ENCODE assay signal across 18 cellular contexts in genomic region chr6:44811456-44811855, GRCh38.
A peak's percentile ranks its signal among the peaks of the same experiment; 100 is the strongest.
DNase-seq lines count a peak whose midpoint lies in the region; ATAC-seq and TF ChIP-seq lines count a peak whose summit lies in the region.
"Had no signal": no experiment of that assay in that cellular context is flagged by ENCODE, and none has a peak within 500 bp of the region (broad histone marks: within the 10 kb centered on the region; RNA-seq: fewer than 3 reads in every experiment).

No MANE protein-coding gene starts in this region.

- intact Hi-C loops in activated CD4-positive, alpha-beta T cell treated with anti-CD3 and anti-CD28 coated beads, Interleukin-2, amount 10 ng/mL, durations not matched to agents 24 days and 14 days (cut with micrococcal nuclease) = no loop called here
- intact Hi-C loops in mammary epithelial cell (cut with micrococcal nuclease) (no loop called here), MCF 10A (cut with micrococcal nuclease) (no loop called here)

- H3K9me3 ChIP-seq in mammary epithelial cell (replicated peaks; ENCODE audit: insufficient read depth, low read length) = no peaks in the 10 kb centered on the region
- H3K9me3 ChIP-seq: BLaER1, HAP-1 had no signal

- no peak overlapping the region for H3K27ac Mint-ChIP-seq in activated CD4-positive, alpha-beta T cell treated with anti-CD3 and anti-CD28 coated beads, Interleukin-2, amount 10 ng/mL, durations not matched to agents 24 days and 14 days
- H3K27ac Mint-ChIP-seq in MCF 10A (ENCODE audit: low read depth, unreplicated experiment) = no peak overlapping the region
- H3K27ac Mint-ChIP-seq: IgD-negative memory B cell had no signal

- H2AFZ ChIP-seq in mammary epithelial cell (ENCODE audit: low read depth, low read length) = no peak overlapping the region
- H2AFZ ChIP-seq: GM23248 had no signal

- H3K9me3 Mint-ChIP-seq in activated CD4-positive, alpha-beta T cell treated with anti-CD3 and anti-CD28 coated beads, Interleukin-2, amount 10 ng/mL, durations not matched to agents 24 days and 14 days = peaks cover 10% of the 10 kb centered on the region
- no peaks in the 10 kb centered on the region for H3K9me3 Mint-ChIP-seq in MCF 10A (ENCODE audit: unreplicated experiment)
- H3K9me3 Mint-ChIP-seq: CD8-positive, alpha-beta T cell; IgD-negative memory B cell had no signal

- dilution Hi-C loops in mammary epithelial cell (cut with HindIII; ENCODE audit: low sequenced_read_pairs) = no loop called here

- H3K79me2 ChIP-seq in mammary epithelial cell (ENCODE audit: insufficient read depth, low read length) = no peaks in the 10 kb centered on the region

- BruUV-seq in mammary epithelial cell (replicated peaks; lab: Mats Ljungman, UMichigan) = no TSS peak
- no TSS peak for BruUV-seq in MCF 10A (replicated peaks; lab: Mats Ljungman, UMichigan)

- no peak overlapping the region for H3K9ac ChIP-seq in mammary epithelial cell (ENCODE audit: insufficient read depth, low read length)
- H3K9ac ChIP-seq: BLaER1, GM23248 had no signal

- TF ChIP-seq CTCF in mammary epithelial cell (conservative IDR thresholded peaks at IDR 0.05 in 1 of 2, IDR thresholded peaks at IDR 0.05 in 1 of 2; ENCODE audit: extremely low read depth in 1 of 2, insufficient read depth in 1 of 2, low read depth in 1 of 2, low read length in 2 of 2) = no peak
- no peak for TF ChIP-seq CTCF in MCF 10A (IDR thresholded peaks at IDR 0.05; ENCODE audit: unreplicated experiment)
- no peak for TF ChIP-seq CTCF in foreskin keratinocyte (conservative IDR thresholded peaks at IDR 0.05)

- H3K4me1 ChIP-seq in mammary epithelial cell (ENCODE audit: insufficient read depth, low read length) (peaks cover 4% of the 10 kb centered on the region), foreskin keratinocyte (no peaks in the 10 kb centered on the region)
- H3K4me1 ChIP-seq: BLaER1, HAP-1 had no signal

- ATAC-seq in foreskin keratinocyte = peak; percentile 25
- ATAC-seq in GM21825 (IDR thresholded peaks at IDR 0.05; ENCODE audit: unreplicated experiment) = no peak
- ATAC-seq in GM21447 (IDR thresholded peaks at IDR 0.05; ENCODE audit: unreplicated experiment) = no peak
- ATAC-seq: CD8-positive, alpha-beta T cell; GM12878; HepG2 had no signal

- POLR2A ChIA-PET in MCF 10A (lab: Yijun Ruan, JAX) = interaction anchor here (0.7 kb wide), 1 partner anchor 41 kb away, joined by 3 read pairs; no protein-coding TSS in a partner anchor

- H3K4me3 Mint-ChIP-seq in activated CD4-positive, alpha-beta T cell treated with anti-CD3 and anti-CD28 coated beads, Interleukin-2, amount 10 ng/mL, durations not matched to agents 24 days and 14 days = no peak overlapping the region
- no peak overlapping the region for H3K4me3 Mint-ChIP-seq in MCF 10A (ENCODE audit: unreplicated experiment)
- H3K4me3 Mint-ChIP-seq: CD8-positive, alpha-beta T cell; IgD-negative memory B cell had no signal

- DNase-seq in activated CD4-positive, alpha-beta T cell treated with anti-CD3 and anti-CD28 coated beads, Interleukin-2, amount 10 ng/mL, durations not matched to agents 24 days and 14 days = peak; percentile 48
- no peak for DNase-seq in activated CD4-positive, alpha-beta T cell treated with anti-CD3 and anti-CD28 coated beads, Interleukin-2, amount 50 U/mL, for 4 hours
- DNase-seq in mammary epithelial cell (peak; percentile 28), MCF 10A (ENCODE audit: unreplicated experiment) (no peak), foreskin keratinocyte (peak; percentile 24 to 46)
- DNase-seq: 8988T; CD8-positive, alpha-beta T cell; COR-L47; DMS153; GF-D8; GM23248 had no signal

- H3K27me3 ChIP-seq in mammary epithelial cell (ENCODE audit: insufficient read depth, low read length) (no peaks in the 10 kb centered on the region), foreskin keratinocyte (no peaks in the 10 kb centered on the region)
- H3K27me3 ChIP-seq: BLaER1 had no signal

- CTCF ChIA-PET in mammary epithelial cell (lab: Charles Lee; ENCODE audit: low non-redundant PET) = no interaction called here
- CTCF ChIA-PET in MCF 10A (lab: Yijun Ruan, JAX) = no interaction called here

- H3K4me1 Mint-ChIP-seq in activated CD4-positive, alpha-beta T cell treated with anti-CD3 and anti-CD28 coated beads, Interleukin-2, amount 10 ng/mL, durations not matched to agents 24 days and 14 days = peaks cover 18% of the 10 kb centered on the region
- H3K4me1 Mint-ChIP-seq in MCF 10A (ENCODE audit: insufficient read depth, unreplicated experiment) = no peaks in the 10 kb centered on the region
- H3K4me1 Mint-ChIP-seq: IgD-negative memory B cell had no signal

- no peaks in the 10 kb centered on the region for H4K20me1 ChIP-seq in mammary epithelial cell (ENCODE audit: insufficient read depth, low read length)
- H4K20me1 ChIP-seq: BLaER1 had no signal

- no peak overlapping the region for H3K27ac ChIP-seq in mammary epithelial cell (ENCODE audit: insufficient read depth, low read depth, low read length)
- no peak overlapping the region for H3K27ac ChIP-seq in foreskin keratinocyte
- H3K27ac ChIP-seq: BLaER1, GM23248 had no signal

- no peak overlapping the region for H3K4me3 ChIP-seq in mammary epithelial cell (replicated peaks in 1 of 3; ENCODE audit: insufficient read depth in 1 of 3, low read depth in 2 of 3, low read length in 3 of 3)
- H3K4me3 ChIP-seq: BLaER1, GM12878, GM23248, HAP-1 had no signal

- no peaks in the 10 kb centered on the region for H3K27me3 Mint-ChIP-seq in activated CD4-positive, alpha-beta T cell treated with anti-CD3 and anti-CD28 coated beads, Interleukin-2, amount 10 ng/mL, durations not matched to agents 24 days and 14 days
- H3K27me3 Mint-ChIP-seq in MCF 10A (ENCODE audit: insufficient read depth, unreplicated experiment) = no peaks in the 10 kb centered on the region
- H3K27me3 Mint-ChIP-seq: IgD-negative memory B cell had no signal

- peaks cover 19% of the 10 kb centered on the region for H3K36me3 Mint-ChIP-seq in activated CD4-positive, alpha-beta T cell treated with anti-CD3 and anti-CD28 coated beads, Interleukin-2, amount 10 ng/mL, durations not matched to agents 24 days and 14 days (ENCODE audit: low read depth)
- no peaks in the 10 kb centered on the region for H3K36me3 Mint-ChIP-seq in MCF 10A (ENCODE audit: insufficient read depth, unreplicated experiment)
- H3K36me3 Mint-ChIP-seq: IgD-negative memory B cell had no signal

- no peaks in the 10 kb centered on the region for H3K36me3 ChIP-seq in mammary epithelial cell (ENCODE audit: insufficient read depth, low read length)
- H3K36me3 ChIP-seq: BLaER1, HAP-1 had no signal

- in situ Hi-C loops in mammary epithelial cell (cut with MboI; ENCODE audit: low sequenced_read_pairs in 2 of 2) = no loop called here

- no peak overlapping the region for H3K4me2 ChIP-seq in mammary epithelial cell (ENCODE audit: insufficient read depth, low read depth, low read length)
- H3K4me2 ChIP-seq: BLaER1 had no signal

Comparison
In these comparisons a context has a peak if more than half of its experiments do, and no peak if none do; other contexts are left out.
1. DNase-seq: peak in activated CD4-positive, alpha-beta T cell treated with anti-CD3 and anti-CD28 coated beads, Interleukin-2, amount 10 ng/mL, durations not matched to agents 24 days and 14 days (single experiment), mammary epithelial cell (single experiment) and foreskin keratinocyte (2 of 2); none in activated CD4-positive, alpha-beta T cell treated with anti-CD3 and anti-CD28 coated beads, Interleukin-2, amount 50 U/mL, for 4 hours (0 of 2) and MCF 10A (single experiment).